19 cellular contexts compared by ENCODE assay signal in genomic region chr7:134847834-134848233, GRCh38.
DNase-seq lines count a peak whose midpoint lies in the region; FAIRE-seq and TF ChIP-seq lines count a peak whose summit lies in the region.
"Had no signal": no experiment of that assay in that cellular context is flagged by ENCODE, and none has a peak within 500 bp of the region (broad histone marks: within the 10 kb centered on the region; RNA-seq: fewer than 3 reads in every experiment).

No MANE protein-coding gene starts in this region.

- H3K4me3 Mint-ChIP-seq in astrocyte (ENCODE audit: unreplicated experiment): no peak overlapping the region

- H3K27ac Mint-ChIP-seq in astrocyte (ENCODE audit: unreplicated experiment): peak overlapping the region; percentile 75

- no peak for TF ChIP-seq EP300 in stomach (IDR thresholded peaks at IDR 0.05)

- H4K20me1 ChIP-seq in GM23248 (ENCODE audit: insufficient read depth): peaks cover 17% of the 10 kb centered on the region
- peaks cover 98% of the 10 kb centered on the region for H4K20me1 ChIP-seq in astrocyte (ENCODE audit: insufficient read depth, low read length)
- H4K20me1 ChIP-seq in osteoblast (ENCODE audit: insufficient read depth, low read length): peaks cover 90% of the 10 kb centered on the region

- no peak for TF ChIP-seq CTCF in astrocyte (IDR thresholded peaks at IDR 0.05; ENCODE audit: insufficient read depth, low read depth, low read length)
- no peak for TF ChIP-seq CTCF in osteoblast (IDR thresholded peaks at IDR 0.05; ENCODE audit: extremely low read depth, low read depth, low read length)
- no peak for TF ChIP-seq CTCF in stomach (IDR thresholded peaks at IDR 0.05)

- CTCF ChIA-PET in HEK293T (lab: Yijun Ruan, JAX): no interaction called here

- no peaks in the 10 kb centered on the region for H3K9me2 ChIP-seq in GM23248 (ENCODE audit: insufficient read depth)

- no peaks in the 10 kb centered on the region for H3K9me3 Mint-ChIP-seq in astrocyte (ENCODE audit: unreplicated experiment)

- peaks cover 82% of the 10 kb centered on the region for H3F3A ChIP-seq in GM23248 (ENCODE audit: insufficient read depth)

- 71 to 72% methylated on average over 4 of the region's 4 CpGs for WGBS in GM23248 (ENCODE audit: low coverage in 1 of 2, low lambda C conversion rate in 2 of 2, missing lambda C conversion rate in 2 of 2), 2 experiments
- 58 to 75% (median 63%) methylated on average over 4 of the region's 4 CpGs for WGBS in stomach, 5 donors

- in situ Hi-C loops in GM23248 (cut with MboI): no loop called here

- DNase-seq in GM23248 (no peak), astrocyte (ENCODE audit: low read depth) (no peak), osteoblast (ENCODE audit: insufficient read length, low spot score, missing footprints) (no peak), stomach (no peak), H7 (no peak), HEK293T (ENCODE audit: extremely low spot score) (no peak), AG20443 (ENCODE audit: low spot score) (no peak), NK-92 (lab: John Stamatoyannopoulos, UW; ENCODE audit: unreplicated experiment) (no peak)
- DNase-seq: COR-L47, GOT3, NCI-H1092, NCI-H146, NCI-H2081, NCI-H510A, NCI-H774, Peyer's patch, SHP77 had no signal

- H3K4me2 ChIP-seq in GM23248 (ENCODE audit: unreplicated experiment) (no peak overlapping the region), astrocyte (ENCODE audit: low read length) (no peak overlapping the region), osteoblast (ENCODE audit: insufficient read depth, low read length) (no peak overlapping the region)
- H3K4me2 ChIP-seq: KMS-11 had no signal

- FAIRE-seq in astrocyte (lab: Jason Lieb, UNC): no peak
- FAIRE-seq: HepG2 had no signal

- TF ChIP-seq POLR2A in stomach (IDR thresholded peaks at IDR 0.05): no peak

- H3K27me3 ChIP-seq in GM23248 (replicated peaks; ENCODE audit: insufficient read depth) (no peaks in the 10 kb centered on the region), astrocyte (ENCODE audit: insufficient read depth, low read length) (no peaks in the 10 kb centered on the region), osteoblast (ENCODE audit: insufficient read depth, low read length) (no peaks in the 10 kb centered on the region), stomach (no peaks in the 10 kb centered on the region), H7 (ENCODE audit: control insufficient read depth, insufficient read depth, low read length) (no peaks in the 10 kb centered on the region)
- H3K27me3 ChIP-seq: Peyer's patch had no signal

- H3K4me3 ChIP-seq in GM23248: no peak overlapping the region
- no peak overlapping the region for H3K4me3 ChIP-seq in astrocyte (ENCODE audit: insufficient read depth, low read depth, low read length)
- H3K4me3 ChIP-seq in osteoblast (ENCODE audit: insufficient read depth, low read length): no peak overlapping the region
- H3K4me3 ChIP-seq in stomach: no peak overlapping the region
- H3K4me3 ChIP-seq in H7 (ENCODE audit: insufficient read depth, low read depth, low read length): no peak overlapping the region
- H3K4me3 ChIP-seq: Peyer's patch had no signal

- H3K4me1 Mint-ChIP-seq in astrocyte (ENCODE audit: low read depth, unreplicated experiment): peaks cover 78% of the 10 kb centered on the region

- POLR2A ChIA-PET in HEK293T (lab: Yijun Ruan, JAX): no interaction called here

- intact Hi-C loops in stomach (cut with DNase I; ENCODE audit: low total_unique reads): no loop called here

- peaks cover 100% of the 10 kb centered on the region for H3K79me2 ChIP-seq in GM23248 (ENCODE audit: insufficient read depth)
- H3K79me2 ChIP-seq in astrocyte (ENCODE audit: insufficient read depth, low read length): peaks cover 100% of the 10 kb centered on the region
- peaks cover 99% of the 10 kb centered on the region for H3K79me2 ChIP-seq in osteoblast (ENCODE audit: insufficient read depth, low read length)

- peaks cover 7% of the 10 kb centered on the region; the same call in 1 of the 2 replicates for H3K4me1 ChIP-seq in GM23248 (ENCODE audit: insufficient read depth)
- H3K4me1 ChIP-seq in astrocyte (ENCODE audit: insufficient read depth, low read length): peaks cover 8% of the 10 kb centered on the region
- peaks cover 22% of the 10 kb centered on the region for H3K4me1 ChIP-seq in osteoblast (ENCODE audit: insufficient read depth, low read length)
- H3K4me1 ChIP-seq in stomach: peaks cover 9 to 92% (median 44%) of the 10 kb centered on the region in 4 donors

- H2AFZ ChIP-seq in GM23248: no peak overlapping the region
- H2AFZ ChIP-seq in astrocyte (ENCODE audit: low read depth, low read length): no peak overlapping the region
- H2AFZ ChIP-seq in osteoblast (ENCODE audit: low read length): no peak overlapping the region

- no peaks in the 10 kb centered on the region for H3K27me3 Mint-ChIP-seq in astrocyte (ENCODE audit: low read depth, unreplicated experiment)

- H3K36me3 Mint-ChIP-seq in astrocyte (ENCODE audit: low read depth, unreplicated experiment): peaks cover 45% of the 10 kb centered on the region

- H3K9ac ChIP-seq in GM23248 (no peak overlapping the region), astrocyte (ENCODE audit: low read length) (no peak overlapping the region)
- H3K9ac ChIP-seq: KMS-11 had no signal

- H3K9me3 ChIP-seq in GM23248 (ENCODE audit: low read depth) (no peaks in the 10 kb centered on the region), astrocyte (ENCODE audit: insufficient read depth, low read depth, low read length) (no peaks in the 10 kb centered on the region), osteoblast (ENCODE audit: low read depth, low read length) (no peaks in the 10 kb centered on the region), stomach (no peaks in the 10 kb centered on the region)
- H3K9me3 ChIP-seq: Peyer's patch had no signal

- H3K36me3 ChIP-seq in GM23248 (ENCODE audit: low read depth) (peaks cover 76% of the 10 kb centered on the region), astrocyte (ENCODE audit: insufficient read depth, low read length) (peaks cover 73% of the 10 kb centered on the region), osteoblast (ENCODE audit: insufficient read depth, low read length) (peaks cover 91% of the 10 kb centered on the region), stomach (peaks cover 0 to 26% (median 11%) of the 10 kb centered on the region in 4 donors), H7 (replicated peaks; ENCODE audit: control insufficient read depth, insufficient read depth, low read length) (peaks cover 4% of the 10 kb centered on the region; the same call in 1 of the 2 replicates)

- H3K27ac ChIP-seq in GM23248: peak overlapping the region; percentile 8; the same call in 1 of the 2 replicates
- peak overlapping the region; percentile 1 for H3K27ac ChIP-seq in astrocyte (ENCODE audit: low read depth, low read length)
- H3K27ac ChIP-seq in osteoblast (ENCODE audit: low read depth, low read length): peak overlapping the region; percentile 42
- H3K27ac ChIP-seq in stomach: peak overlapping the region in 4 of 5 donors; percentile 38 to 89 (median 53)
- H3K27ac ChIP-seq: KMS-11 had no signal

TF ChIP-seq in HEK293T, 16 proteins besides CTCF, POLR2A, EP300 and RAD21:
- TF ChIP-seq HDGF (IDR thresholded peaks at IDR 0.05; ENCODE audit: borderline replicate concordance) (no peak), FOXM1 (IDR thresholded peaks at IDR 0.05; ENCODE audit: borderline replicate concordance) (no peak), PKNOX1 (IDR thresholded peaks at IDR 0.05) (no peak), FOXA1 (IDR thresholded peaks at IDR 0.05) (no peak), CTBP1 (IDR thresholded peaks at IDR 0.05; ENCODE audit: borderline replicate concordance) (no peak), ELF4 (IDR thresholded peaks at IDR 0.05) (no peak), FOXK2 (IDR thresholded peaks at IDR 0.05) (no peak), SUZ12 (IDR thresholded peaks at IDR 0.05) (no peak), LEF1 (IDR thresholded peaks at IDR 0.05; ENCODE audit: borderline replicate concordance) (no peak), TARDBP (IDR thresholded peaks at IDR 0.05) (no peak)

Comparison
In these comparisons a context has a peak if more than half of its experiments do, and no peak if none do; other contexts are left out.
1. H3K27ac ChIP-seq: peak in every context shown above with its lines; median percentile 53 in stomach; 42 in osteoblast; 8 in GM23248; 1 in astrocyte.